In genomic region chr11:9473408-9473807, GRCh38 we compare ENCODE assay signal across 1 cellular context.
TF ChIP-seq lines count a peak whose summit lies in the region.

No MANE protein-coding gene starts in this region.

TF ChIP-seq in WTC11, 78 proteins besides CTCF, POLR2A, EP300 and RAD21 (continued from another document):
- TF ChIP-seq ZNF512 (CRISPR knock-in tag; IDR thresholded peaks at IDR 0.05; ENCODE audit: borderline replicate concordance) = no peak
- no peak for TF ChIP-seq ERG (CRISPR knock-in tag; IDR thresholded peaks at IDR 0.05)
- no peak for TF ChIP-seq IRF1 (CRISPR knock-in tag; IDR thresholded peaks at IDR 0.05)
- TF ChIP-seq ELF4 (CRISPR knock-in tag; IDR thresholded peaks at IDR 0.05; ENCODE audit: low read depth) = no peak
- no peak for TF ChIP-seq ZNF219 (CRISPR knock-in tag; IDR thresholded peaks at IDR 0.05; ENCODE audit: borderline replicate concordance)
